In genomic region chr10:89653410-89653828, GRCh38 we compare ENCODE assay signal across 11 cellular contexts. TPM values are rescaled to one million over a fixed set of nuclear protein-coding genes. Genes with fewer than 3 reads are reported as not detected.
DNase-seq lines count a peak whose midpoint lies in the region; ATAC-seq and TF ChIP-seq lines count a peak whose summit lies in the region.
"Had no signal": no experiment of that assay in that cellular context is flagged by ENCODE, and none has a peak within 500 bp of the region (broad histone marks: within the 10 kb centered on the region; RNA-seq: fewer than 3 reads in every experiment).

No MANE protein-coding gene starts in this region.

- no peak for DNase-seq in RWPE2 (ENCODE audit: low spot score)
- DNase-seq in activated T-helper 2 cell treated with anti-CD3 and anti-CD28 coated beads, Interferon-gamma antibody, Interleukin-2, Interleukin-4, amounts not matched to agents 10 μg/mL and 5 μg/mL and 100 μg/mL, durations not matched to agents 14 hours and 24 hours and 36 hours (ENCODE audit: low spot score): no peak
- DNase-seq in upper lobe of right lung: no peak
- DNase-seq in putamen (ENCODE audit: low spot score): no peak
- DNase-seq: colonic mucosa, GM23248 had no signal

- H3K9ac ChIP-seq in BLaER1: no peak overlapping the region
- H3K9ac ChIP-seq: GM23248 had no signal

- TF ChIP-seq CTCF in RWPE2 (IDR thresholded peaks at IDR 0.05; ENCODE audit: poor library complexity, severe bottlenecking) (no peak), upper lobe of right lung (IDR thresholded peaks at IDR 0.05) (no peak)

- peaks cover 31% of the 10 kb centered on the region for H3K4me1 ChIP-seq in BLaER1
- H3K4me1 ChIP-seq in RWPE2 (ENCODE audit: insufficient read depth, poor library complexity, severe bottlenecking): no peaks in the 10 kb centered on the region
- H3K4me1 ChIP-seq in upper lobe of right lung: no peaks in the 10 kb centered on the region
- H3K4me1 ChIP-seq: colonic mucosa had no signal

- no peak overlapping the region for H3K27ac Mint-ChIP-seq in activated T-helper 2 cell treated with anti-CD3 and anti-CD28 coated beads, Interferon-gamma antibody, Interleukin-2, Interleukin-4, amounts not matched to agents 10 μg/mL and 5 μg/mL and 100 μg/mL, durations not matched to agents 14 hours and 24 hours and 36 hours
- H3K27ac Mint-ChIP-seq: WTC11 had no signal

- H3K4me3 ChIP-seq in BLaER1 (no peak overlapping the region), RWPE2 (ENCODE audit: severe bottlenecking) (no peak overlapping the region), upper lobe of right lung (no peak overlapping the region)
- H3K4me3 ChIP-seq: colonic mucosa, GM23248 had no signal

- no peak overlapping the region for H3K4me3 Mint-ChIP-seq in activated T-helper 2 cell treated with anti-CD3 and anti-CD28 coated beads, Interferon-gamma antibody, Interleukin-2, Interleukin-4, amounts not matched to agents 10 μg/mL and 5 μg/mL and 100 μg/mL, durations not matched to agents 14 hours and 24 hours and 36 hours (ENCODE audit: low read depth)
- H3K4me3 Mint-ChIP-seq: WTC11 had no signal

- no peaks in the 10 kb centered on the region for H4K20me1 ChIP-seq in BLaER1

- H3K9me3 Mint-ChIP-seq in activated T-helper 2 cell treated with anti-CD3 and anti-CD28 coated beads, Interferon-gamma antibody, Interleukin-2, Interleukin-4, amounts not matched to agents 10 μg/mL and 5 μg/mL and 100 μg/mL, durations not matched to agents 14 hours and 24 hours and 36 hours: no peaks in the 10 kb centered on the region

- H3K27me3 ChIP-seq in BLaER1 (no peaks in the 10 kb centered on the region), RWPE2 (ENCODE audit: insufficient read depth, poor library complexity, severe bottlenecking) (no peaks in the 10 kb centered on the region), upper lobe of right lung (no peaks in the 10 kb centered on the region)
- H3K27me3 ChIP-seq: colonic mucosa had no signal

- H3K27me3 Mint-ChIP-seq in activated T-helper 2 cell treated with anti-CD3 and anti-CD28 coated beads, Interferon-gamma antibody, Interleukin-2, Interleukin-4, amounts not matched to agents 10 μg/mL and 5 μg/mL and 100 μg/mL, durations not matched to agents 14 hours and 24 hours and 36 hours (ENCODE audit: low read depth): peaks cover 8% of the 10 kb centered on the region

- H3K4me1 Mint-ChIP-seq in activated T-helper 2 cell treated with anti-CD3 and anti-CD28 coated beads, Interferon-gamma antibody, Interleukin-2, Interleukin-4, amounts not matched to agents 10 μg/mL and 5 μg/mL and 100 μg/mL, durations not matched to agents 14 hours and 24 hours and 36 hours (ENCODE audit: low read depth): peaks cover 3% of the 10 kb centered on the region

- H3K9me3 ChIP-seq in BLaER1: peaks cover 16% of the 10 kb centered on the region
- H3K9me3 ChIP-seq in RWPE2 (ENCODE audit: severe bottlenecking): no peaks in the 10 kb centered on the region
- H3K9me3 ChIP-seq in upper lobe of right lung: no peaks in the 10 kb centered on the region
- H3K9me3 ChIP-seq: colonic mucosa had no signal

- H3K36me3 Mint-ChIP-seq in activated T-helper 2 cell treated with anti-CD3 and anti-CD28 coated beads, Interferon-gamma antibody, Interleukin-2, Interleukin-4, amounts not matched to agents 10 μg/mL and 5 μg/mL and 100 μg/mL, durations not matched to agents 14 hours and 24 hours and 36 hours (ENCODE audit: low read depth): no peaks in the 10 kb centered on the region

- peak overlapping the region; percentile 60 for H3K4me2 ChIP-seq in BLaER1

- intact Hi-C loops in activated T-helper 2 cell treated with anti-CD3 and anti-CD28 coated beads, Interferon-gamma antibody, Interleukin-2, Interleukin-4, amounts not matched to agents 10 μg/mL and 5 μg/mL and 100 μg/mL, durations not matched to agents 14 hours and 24 hours and 36 hours (cut with micrococcal nuclease): no loop called here
- intact Hi-C loops in upper lobe of right lung (cut with DNase I): no loop called here

- H3K27ac ChIP-seq in BLaER1 (no peak overlapping the region), RWPE2 (ENCODE audit: poor library complexity, severe bottlenecking) (no peak overlapping the region), upper lobe of right lung (no peak overlapping the region)
- H3K27ac ChIP-seq: colonic mucosa, GM23248 had no signal

- ATAC-seq in GM19324 (IDR thresholded peaks at IDR 0.05; ENCODE audit: low FRiP score, unreplicated experiment) (peak; percentile 52), HG03025 (IDR thresholded peaks at IDR 0.05; ENCODE audit: low FRiP score, unreplicated experiment) (peak; percentile 73), RWPE2 (ENCODE audit: low read depth) (peak; percentile 33; the same call in 2 of the 3 replicates), SK-N-SH treated with all-trans-retinoic acid at 6 μM for 48 hours (no peak), upper lobe of right lung (no peak)
- ATAC-seq: WTC11 had no signal

- H3K36me3 ChIP-seq in BLaER1: no peaks in the 10 kb centered on the region
- H3K36me3 ChIP-seq in RWPE2 (ENCODE audit: low read depth): no peaks in the 10 kb centered on the region
- H3K36me3 ChIP-seq in upper lobe of right lung: no peaks in the 10 kb centered on the region
- H3K36me3 ChIP-seq: colonic mucosa had no signal

TF ChIP-seq in SK-N-SH treated with all-trans-retinoic acid at 6 μM for 48 hours, 23 proteins besides CTCF, POLR2A, EP300 and RAD21:
- TF ChIP-seq POU6F1 (CRISPR knock-in tag; IDR thresholded peaks at IDR 0.05; ENCODE audit: borderline replicate concordance, low read depth): no peak

RNA-seq across cellular contexts. Expression of gene PANK1, which starts 8.4 kb away (rescaled TPM):
- 5.7 and 9.2 TPM in 2 replicates for total RNA-seq in activated T-helper 2 cell treated with anti-CD3 and anti-CD28 coated beads, Interferon-gamma antibody, Interleukin-2, Interleukin-4, amounts not matched to agents 10 μg/mL and 5 μg/mL and 100 μg/mL, durations not matched to agents 14 hours and 24 hours and 36 hours
- total RNA-seq in upper lobe of right lung: 8.0 TPM

RNA-seq across cellular contexts. Expression of gene KIF20B, which starts 48.0 kb away (rescaled TPM):
- 59.2 and 64.1 TPM in 2 replicates for total RNA-seq in activated T-helper 2 cell treated with anti-CD3 and anti-CD28 coated beads, Interferon-gamma antibody, Interleukin-2, Interleukin-4, amounts not matched to agents 10 μg/mL and 5 μg/mL and 100 μg/mL, durations not matched to agents 14 hours and 24 hours and 36 hours
- total RNA-seq in upper lobe of right lung: 5.1 TPM

Comparison
In these comparisons a context has a peak if more than half of its experiments do, and no peak if none do; other contexts are left out.
1. ATAC-seq: peak in GM19324 (single experiment), HG03025 (single experiment) and RWPE2 (single experiment); none in SK-N-SH treated with all-trans-retinoic acid at 6 μM for 48 hours (single experiment) and upper lobe of right lung (single experiment).